13 cellular contexts compared by ENCODE assay signal in genomic region chr17:64331946-64332493, GRCh38. TPM values are rescaled to one million over a fixed set of nuclear protein-coding genes. Genes with fewer than 3 reads are reported as not detected.
DNase-seq lines count a peak whose midpoint lies in the region; ATAC-seq and TF ChIP-seq lines count a peak whose summit lies in the region.
"Had no signal": no experiment of that assay in that cellular context is flagged by ENCODE, and none has a peak within 500 bp of the region (broad histone marks: within the 10 kb centered on the region; RNA-seq: fewer than 3 reads in every experiment).

No MANE protein-coding gene starts in this region.

- H3K9ac ChIP-seq in parathyroid adenoma = no peak overlapping the region

- H3K79me2 ChIP-seq in parathyroid adenoma = no peaks in the 10 kb centered on the region

- H3K4me1 ChIP-seq in parathyroid adenoma = peaks cover 5% of the 10 kb centered on the region
- H3K4me1 ChIP-seq: Peyer's patch had no signal

- no peaks in the 10 kb centered on the region for H3K27me3 ChIP-seq in parathyroid adenoma (ENCODE audit: control insufficient read depth, insufficient read depth, low read length)
- H3K27me3 ChIP-seq: Peyer's patch had no signal

- H3K36me3 ChIP-seq in parathyroid adenoma (ENCODE audit: control insufficient read depth, insufficient read depth, low read length) = no peaks in the 10 kb centered on the region
- H3K36me3 ChIP-seq: Peyer's patch had no signal

- CTCF ChIA-PET in RWPE1 (lab: Yijun Ruan, JAX) = interaction anchor here (0.5 to 0.9 kb wide), 2 partner anchors 11 to 88 kb away, joined by 3 read pairs; no protein-coding TSS in a partner anchor
- CTCF ChIA-PET in activated CD8-positive, alpha-beta memory T cell treated with anti-CD3 and anti-CD28 coated beads, Interleukin-2, amount 10 ng/mL, durations not matched to agents 7 days and 5 days (lab: Charles Lee) = no interaction called here

- no peaks in the 10 kb centered on the region for H3K9me3 Mint-ChIP-seq in stimulated activated naive CD8-positive, alpha-beta T cell treated with anti-CD3 and anti-CD28 coated beads, Interleukin-15, amount 100 ng/mL, for 72 hours
- no peaks in the 10 kb centered on the region for H3K9me3 Mint-ChIP-seq in activated CD8-positive, alpha-beta memory T cell treated with anti-CD3 and anti-CD28 coated beads, Interleukin-2, amount 10 ng/mL, durations not matched to agents 7 days and 5 days (ENCODE audit: low read depth)
- H3K9me3 Mint-ChIP-seq: activated T-cell treated with anti-CD3 and anti-CD28 coated beads, Interleukin-2, amount 50 U/mL, for 24 hours had no signal

- TF ChIP-seq CTCF in RWPE1 (conservative IDR thresholded peaks at IDR 0.05; ENCODE audit: low read depth) (no peak), fibroblast of pulmonary artery (IDR thresholded peaks at IDR 0.05; ENCODE audit: low read length, missing control alignments) (no peak), parathyroid adenoma (IDR thresholded peaks at IDR 0.05) (no peak)

- peak; percentile 38 for DNase-seq in Daoy (ENCODE audit: low read depth)
- no peak for DNase-seq in RWPE1 (ENCODE audit: low spot score)
- DNase-seq in fibroblast of pulmonary artery (ENCODE audit: low read depth) = peak; percentile 82
- no peak for DNase-seq in stimulated activated naive CD8-positive, alpha-beta T cell treated with anti-CD3 and anti-CD28 coated beads, Interleukin-15, amount 100 ng/mL, for 72 hours
- no peak for DNase-seq in COLO829 (ENCODE audit: low spot score)
- DNase-seq in retina = no peak
- DNase-seq in activated CD8-positive, alpha-beta memory T cell treated with anti-CD3 and anti-CD28 coated beads, Interleukin-2, amount 10 ng/mL, durations not matched to agents 7 days and 5 days = no peak
- DNase-seq: activated T-cell treated with anti-CD3 and anti-CD28 coated beads, Interleukin-2, amount 50 U/mL, for 24 hours; kidney; NCI-H2029; Peyer's patch; stimulated activated CD4-positive, alpha-beta T cell treated with anti-CD3 and anti-CD28 coated beads, Interleukin-4, amount 100 ng/mL, for 4 hours had no signal

- H2AFZ ChIP-seq in parathyroid adenoma = no peak overlapping the region

- no peak for ATAC-seq in stimulated activated naive CD8-positive, alpha-beta T cell treated with anti-CD3 and anti-CD28 coated beads, Interleukin-15, amount 100 ng/mL, for 72 hours
- no peak for ATAC-seq in activated CD8-positive, alpha-beta memory T cell treated with anti-CD3 and anti-CD28 coated beads, Interleukin-2, amount 10 ng/mL, durations not matched to agents 7 days and 5 days

- peak overlapping the region; percentile 97 for H3K27ac ChIP-seq in RWPE1
- peak overlapping the region; percentile 6 for H3K27ac ChIP-seq in parathyroid adenoma

- H3K27me3 Mint-ChIP-seq in stimulated activated naive CD8-positive, alpha-beta T cell treated with anti-CD3 and anti-CD28 coated beads, Interleukin-15, amount 100 ng/mL, for 72 hours = no peaks in the 10 kb centered on the region
- H3K27me3 Mint-ChIP-seq in activated CD8-positive, alpha-beta memory T cell treated with anti-CD3 and anti-CD28 coated beads, Interleukin-2, amount 10 ng/mL, durations not matched to agents 7 days and 5 days = no peaks in the 10 kb centered on the region
- H3K27me3 Mint-ChIP-seq: activated T-cell treated with anti-CD3 and anti-CD28 coated beads, Interleukin-2, amount 50 U/mL, for 24 hours had no signal

- H3K27ac Mint-ChIP-seq in stimulated activated naive CD8-positive, alpha-beta T cell treated with anti-CD3 and anti-CD28 coated beads, Interleukin-15, amount 100 ng/mL, for 72 hours = no peak overlapping the region
- no peak overlapping the region for H3K27ac Mint-ChIP-seq in activated CD8-positive, alpha-beta memory T cell treated with anti-CD3 and anti-CD28 coated beads, Interleukin-2, amount 10 ng/mL, durations not matched to agents 7 days and 5 days

- H3K9me3 ChIP-seq in parathyroid adenoma (ENCODE audit: control insufficient read depth, low read length) = no peaks in the 10 kb centered on the region
- H3K9me3 ChIP-seq: Peyer's patch had no signal

- peaks cover 8% of the 10 kb centered on the region for H3K4me1 Mint-ChIP-seq in stimulated activated naive CD8-positive, alpha-beta T cell treated with anti-CD3 and anti-CD28 coated beads, Interleukin-15, amount 100 ng/mL, for 72 hours
- peaks cover 6% of the 10 kb centered on the region for H3K4me1 Mint-ChIP-seq in activated CD8-positive, alpha-beta memory T cell treated with anti-CD3 and anti-CD28 coated beads, Interleukin-2, amount 10 ng/mL, durations not matched to agents 7 days and 5 days

- H3K4me2 ChIP-seq in parathyroid adenoma (ENCODE audit: low read length) = no peak overlapping the region

- POLR2A ChIA-PET in RWPE1 (lab: Yijun Ruan, JAX; ENCODE audit: low non-redundant PET) = no interaction called here

- no peak overlapping the region for H3K4me3 ChIP-seq in fibroblast of pulmonary artery (replicated peaks; ENCODE audit: low read depth, low read length)
- no peak overlapping the region for H3K4me3 ChIP-seq in parathyroid adenoma (ENCODE audit: low read depth, low read length)
- H3K4me3 ChIP-seq: Peyer's patch had no signal

- peaks cover 11% of the 10 kb centered on the region for H3K36me3 Mint-ChIP-seq in activated CD8-positive, alpha-beta memory T cell treated with anti-CD3 and anti-CD28 coated beads, Interleukin-2, amount 10 ng/mL, durations not matched to agents 7 days and 5 days

- no peak overlapping the region for H3K4me3 Mint-ChIP-seq in stimulated activated naive CD8-positive, alpha-beta T cell treated with anti-CD3 and anti-CD28 coated beads, Interleukin-15, amount 100 ng/mL, for 72 hours
- no peak overlapping the region for H3K4me3 Mint-ChIP-seq in activated CD8-positive, alpha-beta memory T cell treated with anti-CD3 and anti-CD28 coated beads, Interleukin-2, amount 10 ng/mL, durations not matched to agents 7 days and 5 days
- H3K4me3 Mint-ChIP-seq: activated T-cell treated with anti-CD3 and anti-CD28 coated beads, Interleukin-2, amount 50 U/mL, for 24 hours had no signal

RNA-seq across cellular contexts. Expression of gene PECAM1, which starts 58.6 kb away (rescaled TPM):
- 0.15 and 3.3 TPM in 2 replicates for total RNA-seq in Daoy (2014; rRNA removed; shearing (Covaris generic))
- 100 to 1,000 TPM; 116 to 124 TPM for total RNA-seq in activated CD8-positive, alpha-beta memory T cell treated with anti-CD3 and anti-CD28 coated beads, Interleukin-2, amount 10 ng/mL, durations not matched to agents 7 days and 5 days

Comparison
In these comparisons a context has a peak if more than half of its experiments do, and no peak if none do; other contexts are left out.
1. DNase-seq: peak in Daoy (single experiment) and fibroblast of pulmonary artery (single experiment); none in RWPE1 (single experiment), stimulated activated naive CD8-positive, alpha-beta T cell treated with anti-CD3 and anti-CD28 coated beads, Interleukin-15, amount 100 ng/mL, for 72 hours (0 of 2), COLO829 (single experiment), retina (single experiment) and activated CD8-positive, alpha-beta memory T cell treated with anti-CD3 and anti-CD28 coated beads, Interleukin-2, amount 10 ng/mL, durations not matched to agents 7 days and 5 days (single experiment).
2. RNA of gene PECAM1, which starts 58.6 kb away (total RNA-seq): 116 to 124 TPM in activated CD8-positive, alpha-beta memory T cell treated with anti-CD3 and anti-CD28 coated beads, Interleukin-2, amount 10 ng/mL, durations not matched to agents 7 days and 5 days; 0.15 to 3.3 TPM in Daoy; every median in the first group is over 10 times any median in the second.